1 cellular context compared by ENCODE assay signal in genomic region chr14:105490572-105491365, GRCh38.
TF ChIP-seq lines count a peak whose summit lies in the region.

Gene TEDC1 (plus strand): TSS chr14:105491246. CDS start chr14:105491376, 130 bp downstream.

TF ChIP-seq in K562, 482 proteins besides CTCF, POLR2A, EP300 and RAD21 (continued from another document):
- TF ChIP-seq, protein P1, sequence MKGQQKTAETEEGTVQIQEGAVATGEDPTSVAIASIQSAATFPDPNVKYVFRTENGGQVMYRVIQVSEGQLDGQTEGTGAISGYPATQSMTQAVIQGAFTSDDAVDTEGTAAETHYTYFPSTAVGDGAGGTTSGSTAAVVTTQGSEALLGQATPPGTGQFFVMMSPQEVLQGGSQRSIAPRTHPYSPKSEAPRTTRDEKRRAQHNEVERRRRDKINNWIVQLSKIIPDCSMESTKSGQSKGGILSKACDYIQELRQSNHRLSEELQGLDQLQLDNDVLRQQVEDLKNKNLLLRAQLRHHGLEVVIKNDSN (CRISPR knock-in tag; IDR thresholded peaks at IDR 0.05), result peak; percentile 33; the same call in 1 of the 2 replicates
- TF ChIP-seq, protein P2, sequence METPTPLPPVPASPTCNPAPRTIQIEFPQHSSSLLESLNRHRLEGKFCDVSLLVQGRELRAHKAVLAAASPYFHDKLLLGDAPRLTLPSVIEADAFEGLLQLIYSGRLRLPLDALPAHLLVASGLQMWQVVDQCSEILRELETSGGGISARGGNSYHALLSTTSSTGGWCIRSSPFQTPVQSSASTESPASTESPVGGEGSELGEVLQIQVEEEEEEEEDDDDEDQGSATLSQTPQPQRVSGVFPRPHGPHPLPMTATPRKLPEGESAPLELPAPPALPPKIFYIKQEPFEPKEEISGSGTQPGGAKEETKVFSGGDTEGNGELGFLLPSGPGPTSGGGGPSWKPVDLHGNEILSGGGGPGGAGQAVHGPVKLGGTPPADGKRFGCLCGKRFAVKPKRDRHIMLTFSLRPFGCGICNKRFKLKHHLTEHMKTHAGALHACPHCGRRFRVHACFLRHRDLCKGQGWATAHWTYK (CRISPR knock-in tag; IDR thresholded peaks at IDR 0.05), result no peak
- TF ChIP-seq SMAD4 (CRISPR knock-in tag; conservative IDR thresholded peaks at IDR 0.05) (peak; percentile 88), CTCFL (IDR thresholded peaks at IDR 0.05; ENCODE audit: borderline replicate concordance, insufficient read depth, low read depth, low read length, poor library complexity, severe bottlenecking) (peak; percentile 96), TCF3 (CRISPR knock-in tag; IDR thresholded peaks at IDR 0.05) (no peak), NRF1 (conservative IDR thresholded peaks at IDR 0.05 in 1 of 2, IDR thresholded peaks at IDR 0.05 in 1 of 2) (peak; percentile 92 to 93), MNT (conservative IDR thresholded peaks at IDR 0.05) (peak; percentile 75 to 79), RBFOX2 (IDR thresholded peaks at IDR 0.05; ENCODE audit: low read depth, low read length) (peak; percentile 84), NCOA1 (IDR thresholded peaks at IDR 0.05; ENCODE audit: low read depth) (peak; percentile 96), PRPF4 (IDR thresholded peaks at IDR 0.05; ENCODE audit: insufficient read depth, low read depth, low read length, poor library complexity, severe bottlenecking) (no peak), MCM5 (IDR thresholded peaks at IDR 0.05; ENCODE audit: low read depth) (no peak), KLF16 (IDR thresholded peaks at IDR 0.05) (no peak), POLR2G (IDR thresholded peaks at IDR 0.05; ENCODE audit: low read depth, low read length) (peak; percentile 88), CBX3 (IDR thresholded peaks at IDR 0.05; ENCODE audit: borderline replicate concordance in 1 of 2, low read length in 2 of 2) (peak in 1 of 2 experiments; percentile 16; a peak in 1 of 3 replicates), BCL6 (CRISPR knock-in tag; IDR thresholded peaks at IDR 0.05) (no peak), FOS (IDR thresholded peaks at IDR 0.05; ENCODE audit: extremely low read depth, insufficient read length) (peak; percentile 92), FOXM1 (IDR thresholded peaks at IDR 0.05; ENCODE audit: low read depth) (peak; percentile 31; the same call in 1 of the 2 replicates), FOXM1 (CRISPR knock-in tag; IDR thresholded peaks at IDR 0.05; ENCODE audit: low read depth) (no peak), GTF2E2 (tag; IDR thresholded peaks at IDR 0.05) (no peak; the same call in 1 of the 2 replicates), PKNOX1 (IDR thresholded peaks at IDR 0.05) (peak; percentile 83), KDM5B (IDR thresholded peaks at IDR 0.05; ENCODE audit: insufficient replicate concordance, low read depth, low read length) (peak; percentile 71)
- TF ChIP-seq, protein P3, sequence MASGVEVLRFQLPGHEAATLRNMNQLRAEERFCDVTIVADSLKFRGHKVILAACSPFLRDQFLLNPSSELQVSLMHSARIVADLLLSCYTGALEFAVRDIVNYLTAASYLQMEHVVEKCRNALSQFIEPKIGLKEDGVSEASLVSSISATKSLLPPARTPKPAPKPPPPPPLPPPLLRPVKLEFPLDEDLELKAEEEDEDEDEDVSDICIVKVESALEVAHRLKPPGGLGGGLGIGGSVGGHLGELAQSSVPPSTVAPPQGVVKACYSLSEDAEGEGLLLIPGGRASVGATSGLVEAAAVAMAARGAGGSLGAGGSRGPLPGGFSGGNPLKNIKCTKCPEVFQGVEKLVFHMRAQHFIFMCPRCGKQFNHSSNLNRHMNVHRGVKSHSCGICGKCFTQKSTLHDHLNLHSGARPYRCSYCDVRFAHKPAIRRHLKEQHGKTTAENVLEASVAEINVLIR (CRISPR knock-in tag; IDR thresholded peaks at IDR 0.05), result 0 out of 2 replicates have a peak, but pooled peaks have one; percentile 30
